In genomic region chr2:3535794-3536681, GRCh38 we compare ENCODE assay signal across 8 cellular contexts. TPM values are rescaled to one million over a fixed set of nuclear protein-coding genes. Genes with fewer than 3 reads are reported as not detected.
A peak's percentile ranks its signal among the peaks of the same experiment; 100 is the strongest.
DNase-seq lines count a peak whose midpoint lies in the region; ATAC-seq and TF ChIP-seq lines count a peak whose summit lies in the region.

No MANE protein-coding gene starts in this region.

- no peaks in the 10 kb centered on the region for H3K9me3 ChIP-seq in breast epithelium

- peak; percentile 63 for ATAC-seq in stimulated activated memory B cell treated with anti-CD40 and anti-IgM and Interleukin-4, amounts not matched to agents 10 μg/mL and 1 μg/mL and 100 μg/mL, for 72 hours
- ATAC-seq in HG03432 (IDR thresholded peaks at IDR 0.05; ENCODE audit: unreplicated experiment) = no peak

- H3K36me3 ChIP-seq in breast epithelium = no peaks in the 10 kb centered on the region

- DNase-seq in GM13977 (ENCODE audit: low spot score) = peak; percentile 49
- peak; percentile 91 for DNase-seq in M059J (ENCODE audit: low read depth)
- DNase-seq in breast epithelium (ENCODE audit: low spot score in 2 of 2) = peak in 1 of 2 donors; percentile 31
- peak; percentile 93 for DNase-seq in kidney tubule cell (ENCODE audit: low spot score)
- no peak for DNase-seq in NCI-H1694 treated with DMSO at 0.1 percent for 48 hours (lab: John Stamatoyannopoulos, UW)
- no peak for DNase-seq in NCI-H524 (lab: John Stamatoyannopoulos, UW)

- peak overlapping the region; percentile 81 for H3K27ac Mint-ChIP-seq in stimulated activated memory B cell treated with anti-CD40 and anti-IgM and Interleukin-4, amounts not matched to agents 10 μg/mL and 1 μg/mL and 100 μg/mL, for 72 hours

- H3K27ac ChIP-seq in breast epithelium = peak overlapping the region; percentile 83 to 94

- peaks cover 23% of the 10 kb centered on the region for H3K36me3 Mint-ChIP-seq in stimulated activated memory B cell treated with anti-CD40 and anti-IgM and Interleukin-4, amounts not matched to agents 10 μg/mL and 1 μg/mL and 100 μg/mL, for 72 hours

- peak overlapping the region; percentile 36 to 60 (median 44) for H3K4me3 ChIP-seq in breast epithelium

- H3K27me3 ChIP-seq in breast epithelium = no peaks in the 10 kb centered on the region

- H3K4me1 ChIP-seq in breast epithelium = no peaks in the 10 kb centered on the region

- TF ChIP-seq CTCF in GM13977 (IDR thresholded peaks at IDR 0.05; ENCODE audit: extremely low read depth, insufficient read depth, missing control alignments) = no peak
- no peak for TF ChIP-seq CTCF in breast epithelium (IDR thresholded peaks at IDR 0.05)

- TF ChIP-seq POLR2A in breast epithelium (IDR thresholded peaks at IDR 0.05) = no peak

- in situ Hi-C loops in GM13977 (cut with MboI; ENCODE audit: low pct_unique_long_range_greater_than_20kb, low sequenced_read_pairs, unreplicated experiment) = no loop called here

- H3K27me3 Mint-ChIP-seq in stimulated activated memory B cell treated with anti-CD40 and anti-IgM and Interleukin-4, amounts not matched to agents 10 μg/mL and 1 μg/mL and 100 μg/mL, for 72 hours = no peaks in the 10 kb centered on the region

- H3K4me1 Mint-ChIP-seq in stimulated activated memory B cell treated with anti-CD40 and anti-IgM and Interleukin-4, amounts not matched to agents 10 μg/mL and 1 μg/mL and 100 μg/mL, for 72 hours = peaks cover 17% of the 10 kb centered on the region

- peak overlapping the region; percentile 68 for H3K4me3 Mint-ChIP-seq in stimulated activated memory B cell treated with anti-CD40 and anti-IgM and Interleukin-4, amounts not matched to agents 10 μg/mL and 1 μg/mL and 100 μg/mL, for 72 hours

- intact Hi-C loops in breast epithelium (cut with DNase I; ENCODE audit: low total_unique reads) = no loop called here

- H3K9me3 Mint-ChIP-seq in stimulated activated memory B cell treated with anti-CD40 and anti-IgM and Interleukin-4, amounts not matched to agents 10 μg/mL and 1 μg/mL and 100 μg/mL, for 72 hours = no peaks in the 10 kb centered on the region

RNA-seq across cellular contexts. Expression of gene ADI1, which starts 16.7 kb away (rescaled TPM):
- 66.9 and 83.1 TPM in 2 replicates for total RNA-seq in M059J (2014; rRNA removed; shearing (Covaris generic))
- 10 to 100 TPM; 47.2 to 81.3 (median 78.2) TPM for total RNA-seq in breast epithelium

RNA-seq across cellular contexts. Expression of gene RNASEH1, which starts 22.1 kb away (rescaled TPM):
- total RNA-seq in M059J (2014; rRNA removed; shearing (Covaris generic)) = 17.6 and 27.7 TPM in 2 replicates
- 10 to 100 TPM; 17.3 to 22.1 (median 21.0) TPM for total RNA-seq in breast epithelium

RNA-seq across cellular contexts. Expression of gene RPS7, which starts 39.0 kb away (rescaled TPM):
- 1,245 and 2,001 TPM in 2 replicates for total RNA-seq in M059J (2014; rRNA removed; shearing (Covaris generic))
- 1,000 to 10,000 TPM; 2,542 to 4,150 (median 3,724) TPM for total RNA-seq in breast epithelium

RNA-seq across cellular contexts. Expression of gene COLEC11, which starts 58.9 kb away (rescaled TPM):
- 0.10 TPM in 1 of 2 replicates, not detected in the other for total RNA-seq in M059J (2014; rRNA removed; shearing (Covaris generic))
- total RNA-seq in breast epithelium = 1 to 10 TPM in 2 of 3 donors, under 1 TPM in 1; 0.33 to 1.9 (median 1.0) TPM

Comparison
In these comparisons a context has a peak if more than half of its experiments do, and no peak if none do; other contexts are left out.
1. DNase-seq: peak in GM13977 (single experiment), M059J (single experiment) and kidney tubule cell (single experiment); none in NCI-H1694 treated with DMSO at 0.1 percent for 48 hours (single experiment) and NCI-H524 (0 of 2).